Comparison of ENCODE assay signal across 12 cellular contexts in the genomic region with DNA sequence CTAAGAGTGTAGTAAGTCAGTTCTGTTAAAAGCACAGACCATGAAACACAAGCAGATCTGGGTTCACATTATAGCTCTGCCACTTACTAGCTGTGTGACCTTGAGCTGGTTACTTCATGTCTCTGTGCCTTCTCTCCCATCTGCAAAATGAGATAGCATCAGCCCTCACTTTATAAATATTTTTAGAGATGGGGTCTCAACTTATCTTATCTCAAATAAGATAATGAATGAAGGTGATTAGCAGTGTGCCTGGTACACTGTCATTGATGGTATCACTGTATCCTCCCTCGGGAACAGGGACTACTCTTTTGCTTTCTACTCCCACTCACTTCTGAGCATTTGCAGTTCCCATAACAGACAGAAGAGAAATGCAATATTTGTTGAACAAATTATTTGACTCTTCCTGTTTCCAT. TPM values are rescaled to one million over a fixed set of nuclear protein-coding genes. Genes with fewer than 3 reads are reported as not detected.
DNase-seq lines count a peak whose midpoint lies in the region; ATAC-seq, FAIRE-seq and TF ChIP-seq lines count a peak whose summit lies in the region.
"Had no signal": no experiment of that assay in that cellular context is flagged by ENCODE, and none has a peak within 500 bp of the region (broad histone marks: within the 10 kb centered on the region; RNA-seq: fewer than 3 reads in every experiment).

No MANE protein-coding gene starts in this region.

- H3K27ac ChIP-seq in CD8-positive, alpha-beta memory T cell (ENCODE audit: low read depth, low read length) = no peak overlapping the region
- H3K27ac ChIP-seq in RWPE1 = no peak overlapping the region
- H3K27ac ChIP-seq: tibial artery had no signal

- POLR2A ChIA-PET in CD8-positive, alpha-beta memory T cell (lab: Charles Lee) = no interaction called here
- POLR2A ChIA-PET in RWPE1 (lab: Yijun Ruan, JAX; ENCODE audit: low non-redundant PET) = no interaction called here

- TF ChIP-seq CTCF in RWPE1 (conservative IDR thresholded peaks at IDR 0.05; ENCODE audit: low read depth) (no peak), GM13977 (IDR thresholded peaks at IDR 0.05; ENCODE audit: extremely low read depth, insufficient read depth, missing control alignments) (no peak)

- H3K36me3 Mint-ChIP-seq in CD8-positive, alpha-beta memory T cell = peaks cover 1 to 7% (median 6%) of the 10 kb centered on the region in 3 donors

- no peak overlapping the region for H3K4me3 Mint-ChIP-seq in CD8-positive, alpha-beta memory T cell
- H3K4me3 Mint-ChIP-seq: activated naive CD8-positive, alpha-beta T cell treated with anti-CD3 and anti-CD28 coated beads for 36 hours; dendritic cell treated with granulocyte-macrophage colony-stimulating factor and Interleukin-4, amounts not matched to agents 40 ng/mL and 50 ng/mL, for 4 days had no signal

- H3K4me3 ChIP-seq in CD8-positive, alpha-beta memory T cell (ENCODE audit: low read length) = no peak overlapping the region
- H3K4me3 ChIP-seq: tibial artery had no signal

- FAIRE-seq in GM19239 (lab: Jason Lieb, UNC) = peak; percentile 70
- FAIRE-seq: islet of Langerhans had no signal

- ATAC-seq in HG02763 (IDR thresholded peaks at IDR 0.05; ENCODE audit: unreplicated experiment) = peak; percentile 82
- peak; percentile 53 for ATAC-seq in HG03521 (IDR thresholded peaks at IDR 0.05; ENCODE audit: unreplicated experiment)
- no peak for ATAC-seq in GM18907 (IDR thresholded peaks at IDR 0.05; ENCODE audit: unreplicated experiment)

- H3K36me3 ChIP-seq in CD8-positive, alpha-beta memory T cell (ENCODE audit: insufficient read depth, low read length) = no peaks in the 10 kb centered on the region
- H3K36me3 ChIP-seq: tibial artery had no signal

- CTCF ChIA-PET in CD8-positive, alpha-beta memory T cell (lab: Charles Lee) = interaction anchor here (1.0 to 1.4 kb wide), 2 partner anchors 12 to 171 kb away, joined by 3 read pairs; no protein-coding TSS in a partner anchor
- CTCF ChIA-PET in RWPE1 (lab: Yijun Ruan, JAX) = interaction anchor here (0.5 to 0.6 kb wide), 2 partner anchors 54 to 324 kb away, joined by 4 to 6 read pairs; no protein-coding TSS in a partner anchor

- H3K27ac Mint-ChIP-seq in CD8-positive, alpha-beta memory T cell = peak overlapping the region in 5 of 8 donors; percentile 24 to 70 (median 49)
- H3K27ac Mint-ChIP-seq: activated naive CD8-positive, alpha-beta T cell treated with anti-CD3 and anti-CD28 coated beads for 36 hours; dendritic cell treated with granulocyte-macrophage colony-stimulating factor and Interleukin-4, amounts not matched to agents 40 ng/mL and 50 ng/mL, for 4 days had no signal

- no peaks in the 10 kb centered on the region for H3K27me3 ChIP-seq in CD8-positive, alpha-beta memory T cell (ENCODE audit: insufficient read depth, low read length, poor library complexity, severe bottlenecking)
- H3K27me3 ChIP-seq: tibial artery had no signal

- H3K9me3 ChIP-seq in CD8-positive, alpha-beta memory T cell (ENCODE audit: low read length) = no peaks in the 10 kb centered on the region
- H3K9me3 ChIP-seq: tibial artery had no signal

- H3K4me1 ChIP-seq in CD8-positive, alpha-beta memory T cell (ENCODE audit: insufficient read depth, low read length) = no peaks in the 10 kb centered on the region

- no peaks in the 10 kb centered on the region for H3K9me3 Mint-ChIP-seq in CD8-positive, alpha-beta memory T cell
- H3K9me3 Mint-ChIP-seq: dendritic cell treated with granulocyte-macrophage colony-stimulating factor and Interleukin-4, amounts not matched to agents 40 ng/mL and 50 ng/mL, for 4 days had no signal

- H3K4me1 Mint-ChIP-seq in CD8-positive, alpha-beta memory T cell = peaks cover 23 to 58% (median 27%) of the 10 kb centered on the region in 3 donors

- in situ Hi-C loops in GM13977 (cut with MboI; ENCODE audit: low pct_unique_long_range_greater_than_20kb, low sequenced_read_pairs, unreplicated experiment) = no loop called here

- H3K27me3 Mint-ChIP-seq in CD8-positive, alpha-beta memory T cell = no peaks in the 10 kb centered on the region
- H3K27me3 Mint-ChIP-seq: activated naive CD8-positive, alpha-beta T cell treated with anti-CD3 and anti-CD28 coated beads for 36 hours; dendritic cell treated with granulocyte-macrophage colony-stimulating factor and Interleukin-4, amounts not matched to agents 40 ng/mL and 50 ng/mL, for 4 days had no signal

- DNase-seq in CD8-positive, alpha-beta memory T cell = no peak
- DNase-seq in GM19239 (ENCODE audit: insufficient read length, low spot score) (peak; percentile 9), cerebellar cortex (ENCODE audit: low spot score) (no peak), RWPE1 (ENCODE audit: low spot score) (no peak), GM13977 (ENCODE audit: low spot score) (no peak)
- DNase-seq: activated naive CD8-positive, alpha-beta T cell treated with anti-CD3 and anti-CD28 coated beads for 36 hours; tibial artery had no signal

RNA-seq across cellular contexts. Expression of gene GALNT10, which starts 52.4 kb away (rescaled TPM):
- total RNA-seq in CD8-positive, alpha-beta memory T cell = 10 to 100 TPM; 28.0 to 32.1 TPM
- polyA plus RNA-seq in CD8-positive, alpha-beta memory T cell = 27.6 TPM
